ENCODE assay signal across 1 cellular context in the genomic region with DNA sequence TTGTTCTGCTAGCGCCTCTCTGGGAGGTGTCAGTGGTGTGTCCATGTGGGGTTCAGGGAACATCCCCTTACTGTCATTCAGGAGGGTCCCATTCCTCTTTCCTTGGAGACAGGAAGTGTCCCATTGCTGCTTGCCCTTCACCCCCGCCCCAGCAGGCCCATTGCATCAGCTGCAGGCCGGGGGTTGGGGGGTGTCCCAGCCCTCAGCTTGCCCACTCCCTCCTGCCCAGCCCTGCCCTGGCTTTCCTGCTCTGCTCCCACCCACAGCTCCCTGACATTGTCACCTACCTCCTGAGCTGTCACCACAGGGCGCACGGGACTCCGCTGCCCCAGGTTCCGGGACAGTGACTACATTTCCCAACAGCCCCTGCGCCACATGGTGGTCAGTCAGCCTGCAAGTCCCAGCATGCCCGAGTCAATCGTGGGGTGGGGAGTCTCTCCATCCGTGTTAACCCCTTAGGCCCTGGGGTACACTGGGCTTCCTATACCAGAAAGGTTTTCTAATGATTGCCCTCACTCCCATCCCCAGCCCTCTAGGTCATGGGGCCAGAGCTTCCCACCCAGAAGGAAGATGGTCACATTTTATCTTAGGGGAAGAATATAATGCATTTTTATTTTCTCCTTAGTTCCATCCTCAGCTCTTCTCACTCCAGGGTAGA.
TF ChIP-seq lines count a peak whose summit lies in the region.

Gene INPP5B (minus strand): TSS at position 351 of the 658 bp plus-strand sequence. CDS start 745 bp downstream, outside the sequence.

TF ChIP-seq in SK-N-SH, 30 proteins besides CTCF, POLR2A, EP300 and RAD21 (continued from another document):
- TF ChIP-seq USF2 (IDR thresholded peaks at IDR 0.05; ENCODE audit: borderline replicate concordance, low read depth, low read length) (0 out of 2 replicates have a peak, but pooled peaks have one; percentile 25), CHD2 (IDR thresholded peaks at IDR 0.05; ENCODE audit: low read length, partially characterized antibody) (peak; percentile 78), MXI1 (IDR thresholded peaks at IDR 0.05; ENCODE audit: low read depth, low read length) (peak; percentile 95), SIN3A (IDR thresholded peaks at IDR 0.05; ENCODE audit: borderline replicate concordance, low read depth, low read length) (peak; percentile 88)
